Comparison of ENCODE assay signal across 8 cellular contexts in the genomic region with DNA sequence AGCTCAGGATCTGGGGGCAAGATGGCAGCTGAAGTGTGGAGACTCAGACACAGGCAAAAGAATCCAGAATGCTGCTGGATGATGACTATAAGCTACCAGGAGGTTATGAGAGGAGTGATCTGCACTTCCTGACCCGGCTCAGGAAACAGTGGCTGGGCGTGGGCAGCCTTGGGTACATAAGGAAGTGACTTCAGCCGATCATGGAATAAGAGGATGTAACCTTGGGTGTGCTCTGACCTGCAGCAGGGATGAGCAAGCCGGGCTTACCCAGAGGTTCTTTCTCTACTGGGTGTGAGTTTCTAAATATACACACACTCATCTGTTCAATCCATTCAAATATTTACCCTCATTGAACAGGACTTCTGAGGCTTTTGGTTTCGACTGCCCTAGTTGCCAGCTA.
DNase-seq lines count a peak whose midpoint lies in the region; ATAC-seq and TF ChIP-seq lines count a peak whose summit lies in the region.

No MANE protein-coding gene starts in this region.

- H3K4me3 ChIP-seq in astrocyte of the spinal cord (ENCODE audit: low read depth, low read length): no peak overlapping the region
- no peak overlapping the region for H3K4me3 ChIP-seq in liver (ENCODE audit: low read depth in 1 of 3, low read length in 3 of 3)
- no peak overlapping the region for H3K4me3 ChIP-seq in upper lobe of right lung

- intact Hi-C loops in upper lobe of right lung (cut with DNase I): no loop called here

- no peaks in the 10 kb centered on the region for H3K27me3 ChIP-seq in liver (ENCODE audit: control insufficient read depth in 4 of 4, insufficient read depth in 4 of 4, low read length in 3 of 4)
- no peaks in the 10 kb centered on the region for H3K27me3 ChIP-seq in upper lobe of right lung

- H3K27ac ChIP-seq in liver (ENCODE audit: low read depth in 1 of 2, low read length in 2 of 2): peak overlapping the region in 1 of 2 donors; percentile 20
- H3K27ac ChIP-seq in upper lobe of right lung: peak overlapping the region; percentile 67

- WGBS in liver: 24% methylated on average over 5 of the region's 5 CpGs

- peak; percentile 75 for DNase-seq in stimulated activated CD4-positive, alpha-beta T cell treated with anti-CD3 and anti-CD28 coated beads, Interleukin-15, amount 100 ng/mL, for 24 hours
- DNase-seq in stimulated activated CD4-positive, alpha-beta T cell treated with anti-CD3 and anti-CD28 coated beads, Interleukin-2, amount 100 ng/mL, for 48 hours: no peak
- DNase-seq in NCI-H774 (lab: John Stamatoyannopoulos, UW) (peak; percentile 35), astrocyte of the spinal cord (ENCODE audit: low read depth, low spot score) (peak; percentile 65), upper lobe of right lung (peak; percentile 88), NK-92 (lab: John Stamatoyannopoulos, UW; ENCODE audit: unreplicated experiment) (no peak)

- H3K9me3 ChIP-seq in liver (ENCODE audit: control insufficient read depth in 4 of 4, low read length in 3 of 4) (no peaks in the 10 kb centered on the region), upper lobe of right lung (no peaks in the 10 kb centered on the region)

- H3K36me3 ChIP-seq in liver (ENCODE audit: control insufficient read depth in 4 of 4, insufficient read depth in 3 of 4, low read depth in 1 of 4, low read length in 3 of 4): no peaks in the 10 kb centered on the region
- no peaks in the 10 kb centered on the region for H3K36me3 ChIP-seq in upper lobe of right lung

- ATAC-seq in upper lobe of right lung (peak; percentile 94), HG02870 (IDR thresholded peaks at IDR 0.05; ENCODE audit: unreplicated experiment) (no peak)

- no peak overlapping the region for H3K9ac ChIP-seq in liver (ENCODE audit: low read depth in 1 of 2, low read length in 2 of 2)

- in situ Hi-C loops in astrocyte of the spinal cord (cut with HindIII; ENCODE audit: low sequenced_read_pairs): no loop called here

- TF ChIP-seq CTCF in astrocyte of the spinal cord (IDR thresholded peaks at IDR 0.05; ENCODE audit: low read depth, low read length) (no peak), liver (IDR thresholded peaks at IDR 0.05; ENCODE audit: low read depth, low read length, missing input control) (no peak), upper lobe of right lung (IDR thresholded peaks at IDR 0.05) (no peak)

- H3K4me1 ChIP-seq in liver (ENCODE audit: control insufficient read depth in 4 of 4, insufficient read depth in 4 of 4, low read length in 3 of 4) (peaks cover 0 to 12% (median 7%) of the 10 kb centered on the region in 4 donors), upper lobe of right lung (peaks cover 79% of the 10 kb centered on the region)

- TF ChIP-seq RAD21 in liver (IDR thresholded peaks at IDR 0.05): peak in 1 of 2 donors; percentile 10

TF ChIP-seq in liver, 16 proteins besides CTCF, POLR2A, EP300 and RAD21:
- TF ChIP-seq RXRA (IDR thresholded peaks at IDR 0.05): peak in 1 of 2 donors; percentile 9
- no peak for TF ChIP-seq HNF4G (IDR thresholded peaks at IDR 0.05)
- peak; percentile 96 for TF ChIP-seq NR2F2 (IDR thresholded peaks at IDR 0.05)
- no peak for TF ChIP-seq EGR1 (IDR thresholded peaks at IDR 0.05; ENCODE audit: low read depth in 2 of 2)
- peak; percentile 16 for TF ChIP-seq YY1 (IDR thresholded peaks at IDR 0.05)
- peak; percentile 45 for TF ChIP-seq SP1 (IDR thresholded peaks at IDR 0.05)
TF ChIP-seq in liver: peak in this region for 4.

Comparison
In these comparisons a context has a peak if more than half of its experiments do, and no peak if none do; other contexts are left out.
1. DNase-seq: peak in stimulated activated CD4-positive, alpha-beta T cell treated with anti-CD3 and anti-CD28 coated beads, Interleukin-15, amount 100 ng/mL, for 24 hours (single experiment), NCI-H774 (single experiment), astrocyte of the spinal cord (single experiment) and upper lobe of right lung (single experiment); none in stimulated activated CD4-positive, alpha-beta T cell treated with anti-CD3 and anti-CD28 coated beads, Interleukin-2, amount 100 ng/mL, for 48 hours (0 of 2) and NK-92 (single experiment).